In the genomic region with DNA sequence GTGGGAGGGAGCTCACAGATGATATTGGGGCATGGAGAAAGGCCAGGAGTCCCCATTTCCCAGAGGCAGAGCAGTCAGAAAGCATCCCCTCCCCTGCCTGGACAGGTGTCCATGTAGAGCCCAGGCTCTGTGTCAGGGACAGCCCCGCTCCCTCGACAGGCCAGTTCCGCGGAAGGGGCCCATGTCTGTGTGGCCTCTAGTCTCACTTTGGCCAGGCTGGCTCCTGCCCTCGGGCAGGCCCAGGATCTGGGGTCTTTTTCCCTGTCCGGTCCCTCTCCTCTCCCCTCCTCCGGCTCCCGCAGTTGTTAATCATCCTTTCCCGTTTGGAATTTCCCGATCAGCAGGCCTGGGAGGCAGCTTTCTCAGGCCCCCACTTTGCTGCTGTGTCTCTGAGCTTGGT, we compare ENCODE assay signal across 15 cellular contexts. TPM values are rescaled to one million over a fixed set of nuclear protein-coding genes. Genes with fewer than 3 reads are reported as not detected.
A peak's percentile ranks its signal among the peaks of the same experiment; 100 is the strongest.
DNase-seq lines count a peak whose midpoint lies in the region; ATAC-seq and TF ChIP-seq lines count a peak whose summit lies in the region.
"Had no signal": no experiment of that assay in that cellular context is flagged by ENCODE, and none has a peak within 500 bp of the region (broad histone marks: within the 10 kb centered on the region; RNA-seq: fewer than 3 reads in every experiment).

No MANE protein-coding gene starts in this region.

- WGBS in spleen, 5 donors, result 77 to 87% (median 83%) methylated on average over 10 of the region's 10 CpGs

- no peak overlapping the region for H2AFZ ChIP-seq in neural cell (ENCODE audit: low read depth, low read length)

- H3K4me3 ChIP-seq in BLaER1, result no peak overlapping the region
- H3K4me3 ChIP-seq in SK-N-MC, result no peak overlapping the region
- no peak overlapping the region for H3K4me3 ChIP-seq in neural cell (ENCODE audit: low read length)
- no peak overlapping the region for H3K4me3 ChIP-seq in spleen
- H3K4me3 ChIP-seq: HAP-1 had no signal

- peaks cover 5 to 6% of the 10 kb centered on the region in 2 donors for H3K4me1 Mint-ChIP-seq in immature natural killer cell

- H3K4me2 ChIP-seq in BLaER1 (peak overlapping the region; percentile 90), neural cell (ENCODE audit: low read length) (no peak overlapping the region)

- H3K36me3 ChIP-seq in BLaER1 (no peaks in the 10 kb centered on the region), SK-N-MC (ENCODE audit: insufficient read depth, low read length) (no peaks in the 10 kb centered on the region), neural cell (ENCODE audit: insufficient read depth, low read length) (no peaks in the 10 kb centered on the region), spleen (no peaks in the 10 kb centered on the region)
- H3K36me3 ChIP-seq: BE2C, HAP-1 had no signal

- no peak for TF ChIP-seq POLR2A in spleen (IDR thresholded peaks at IDR 0.05)

- no peaks in the 10 kb centered on the region for H3K9me2 ChIP-seq in neural cell (ENCODE audit: insufficient read depth, low read length)

- intact Hi-C loops in spleen (cut with DNase I; ENCODE audit: low total_unique reads), result no loop called here

- H3K36me3 Mint-ChIP-seq in immature natural killer cell, result no peaks in the 10 kb centered on the region
- H3K36me3 Mint-ChIP-seq: CD4-positive, CD25-positive, alpha-beta regulatory T cell; CD8-positive, alpha-beta T cell had no signal

- no peak overlapping the region for H3K27ac Mint-ChIP-seq in immature natural killer cell
- H3K27ac Mint-ChIP-seq: CD8-positive, alpha-beta T cell had no signal

- H3K9me3 Mint-ChIP-seq in immature natural killer cell, result no peaks in the 10 kb centered on the region
- H3K9me3 Mint-ChIP-seq: CD8-positive, alpha-beta T cell had no signal

- H3K9ac ChIP-seq in BLaER1 (no peak overlapping the region; the same call in 1 of the 2 replicates), SK-N-MC (ENCODE audit: insufficient read length) (peak overlapping the region; percentile 20), neural cell (ENCODE audit: low read length) (peak overlapping the region; percentile 28)

- no peak overlapping the region for H3K4me3 Mint-ChIP-seq in immature natural killer cell
- H3K4me3 Mint-ChIP-seq: CD4-positive, CD25-positive, alpha-beta regulatory T cell had no signal

- H3K27me3 ChIP-seq in BLaER1 (no peaks in the 10 kb centered on the region), neural cell (ENCODE audit: insufficient read depth, low read depth, low read length) (no peaks in the 10 kb centered on the region), spleen (replicated peaks in 1 of 7) (peaks cover 0 to 54% (median 6%) of the 10 kb centered on the region in 7 donors)
- H3K27me3 ChIP-seq: BE2C had no signal

- no peak for TF ChIP-seq RAD21 in neural cell (conservative IDR thresholded peaks at IDR 0.05)

- H4K20me1 ChIP-seq in BLaER1 (no peaks in the 10 kb centered on the region), neural cell (ENCODE audit: insufficient read depth) (no peaks in the 10 kb centered on the region)

- peaks cover 79% of the 10 kb centered on the region for H3K4me1 ChIP-seq in BLaER1
- peaks cover 13 to 74% (median 42%) of the 10 kb centered on the region in 6 donors for H3K4me1 ChIP-seq in spleen
- H3K4me1 ChIP-seq: BE2C, Caco-2 had no signal

- DNase-seq in SK-N-MC (ENCODE audit: low read depth, low spot score) (no peak), spleen (peak; percentile 68), immature natural killer cell (no peak), NCI-H524 (lab: John Stamatoyannopoulos, UW) (no peak), AML-193 (lab: John Stamatoyannopoulos, UW) (no peak)

- no peaks in the 10 kb centered on the region for H3K79me2 ChIP-seq in neural cell (replicated peaks; ENCODE audit: insufficient read depth, low read length)

- H3F3A ChIP-seq in neural cell (ENCODE audit: insufficient read depth, low read length, poor library complexity, severe bottlenecking), result no peaks in the 10 kb centered on the region

- no peak for TF ChIP-seq EP300 in neural cell (conservative IDR thresholded peaks at IDR 0.05; ENCODE audit: poor library complexity, severe bottlenecking)

- no peak for ATAC-seq in GM19397 (IDR thresholded peaks at IDR 0.05; ENCODE audit: unreplicated experiment)

- H3K27ac ChIP-seq in BLaER1, result peak overlapping the region; percentile 24; the same call in 1 of the 2 replicates
- H3K27ac ChIP-seq in SK-N-MC, result peak overlapping the region; percentile 89
- H3K27ac ChIP-seq in neural cell (ENCODE audit: low read length), result no peak overlapping the region
- H3K27ac ChIP-seq in spleen, result no peak overlapping the region
- H3K27ac ChIP-seq: 22Rv1, C4-2B had no signal

- H3K27me3 Mint-ChIP-seq in immature natural killer cell (ENCODE audit: low read depth in 3 of 3), result peaks cover 3 to 12% (median 8%) of the 10 kb centered on the region in 3 donors

- no peak for TF ChIP-seq CTCF in neural cell (IDR thresholded peaks at IDR 0.05; ENCODE audit: poor library complexity, severe bottlenecking)
- TF ChIP-seq CTCF in spleen (IDR thresholded peaks at IDR 0.05 in 8 of 11, conservative IDR thresholded peaks at IDR 0.05 in 3 of 11), result no peak

- H3K9me3 ChIP-seq in BLaER1 (no peaks in the 10 kb centered on the region), SK-N-MC (ENCODE audit: low read depth, low read length) (no peaks in the 10 kb centered on the region), neural cell (ENCODE audit: low read length) (no peaks in the 10 kb centered on the region), spleen (no peaks in the 10 kb centered on the region)
- H3K9me3 ChIP-seq: BE2C, Caco-2, HAP-1 had no signal

TF ChIP-seq in neural cell, 6 proteins besides CTCF, POLR2A, EP300 and RAD21:
- TF ChIP-seq SMC3 (conservative IDR thresholded peaks at IDR 0.05; ENCODE audit: poor library complexity), result no peak
- TF ChIP-seq POLR2AphosphoS5 (IDR thresholded peaks at IDR 0.05), result no peak
- no peak for TF ChIP-seq TAF1 (IDR thresholded peaks at IDR 0.05; ENCODE audit: low read depth)
- TF ChIP-seq, protein P1, sequence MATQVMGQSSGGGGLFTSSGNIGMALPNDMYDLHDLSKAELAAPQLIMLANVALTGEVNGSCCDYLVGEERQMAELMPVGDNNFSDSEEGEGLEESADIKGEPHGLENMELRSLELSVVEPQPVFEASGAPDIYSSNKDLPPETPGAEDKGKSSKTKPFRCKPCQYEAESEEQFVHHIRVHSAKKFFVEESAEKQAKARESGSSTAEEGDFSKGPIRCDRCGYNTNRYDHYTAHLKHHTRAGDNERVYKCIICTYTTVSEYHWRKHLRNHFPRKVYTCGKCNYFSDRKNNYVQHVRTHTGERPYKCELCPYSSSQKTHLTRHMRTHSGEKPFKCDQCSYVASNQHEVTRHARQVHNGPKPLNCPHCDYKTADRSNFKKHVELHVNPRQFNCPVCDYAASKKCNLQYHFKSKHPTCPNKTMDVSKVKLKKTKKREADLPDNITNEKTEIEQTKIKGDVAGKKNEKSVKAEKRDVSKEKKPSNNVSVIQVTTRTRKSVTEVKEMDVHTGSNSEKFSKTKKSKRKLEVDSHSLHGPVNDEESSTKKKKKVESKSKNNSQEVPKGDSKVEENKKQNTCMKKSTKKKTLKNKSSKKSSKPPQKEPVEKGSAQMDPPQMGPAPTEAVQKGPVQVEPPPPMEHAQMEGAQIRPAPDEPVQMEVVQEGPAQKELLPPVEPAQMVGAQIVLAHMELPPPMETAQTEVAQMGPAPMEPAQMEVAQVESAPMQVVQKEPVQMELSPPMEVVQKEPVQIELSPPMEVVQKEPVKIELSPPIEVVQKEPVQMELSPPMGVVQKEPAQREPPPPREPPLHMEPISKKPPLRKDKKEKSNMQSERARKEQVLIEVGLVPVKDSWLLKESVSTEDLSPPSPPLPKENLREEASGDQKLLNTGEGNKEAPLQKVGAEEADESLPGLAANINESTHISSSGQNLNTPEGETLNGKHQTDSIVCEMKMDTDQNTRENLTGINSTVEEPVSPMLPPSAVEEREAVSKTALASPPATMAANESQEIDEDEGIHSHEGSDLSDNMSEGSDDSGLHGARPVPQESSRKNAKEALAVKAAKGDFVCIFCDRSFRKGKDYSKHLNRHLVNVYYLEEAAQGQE (IDR thresholded peaks at IDR 0.05; ENCODE audit: borderline replicate concordance), result no peak
- no peak for TF ChIP-seq EZH2 (IDR thresholded peaks at IDR 0.05; ENCODE audit: borderline replicate concordance, insufficient read depth, low read length, poor library complexity, severe bottlenecking)

RNA-seq across cellular contexts. Expression of a gene that starts 20.4 kb away (rescaled TPM):
- polyA plus RNA-seq in neural cell, result 109 and 124 TPM in 2 replicates
- polyA minus RNA-seq in neural cell, result 103 and 107 TPM in 2 replicates
- total RNA-seq in spleen, result 100 to 1,000 TPM; 100 to 164 (median 131) TPM
- 10 to 100 TPM; 29.7 to 60.5 (median 56.0) TPM for polyA plus RNA-seq in spleen
- 100 to 1,000 TPM; 216 to 424 (median 229) TPM for polyA plus RNA-seq in immature natural killer cell

Comparison
In these comparisons a context has a peak if more than half of its experiments do, and no peak if none do; other contexts are left out.
1. H3K27ac ChIP-seq: peak in BLaER1 (single experiment) and SK-N-MC (single experiment); none in neural cell (single experiment) and spleen (0 of 8).